Comparison of ENCODE assay signal across 15 cellular contexts in the genomic region with DNA sequence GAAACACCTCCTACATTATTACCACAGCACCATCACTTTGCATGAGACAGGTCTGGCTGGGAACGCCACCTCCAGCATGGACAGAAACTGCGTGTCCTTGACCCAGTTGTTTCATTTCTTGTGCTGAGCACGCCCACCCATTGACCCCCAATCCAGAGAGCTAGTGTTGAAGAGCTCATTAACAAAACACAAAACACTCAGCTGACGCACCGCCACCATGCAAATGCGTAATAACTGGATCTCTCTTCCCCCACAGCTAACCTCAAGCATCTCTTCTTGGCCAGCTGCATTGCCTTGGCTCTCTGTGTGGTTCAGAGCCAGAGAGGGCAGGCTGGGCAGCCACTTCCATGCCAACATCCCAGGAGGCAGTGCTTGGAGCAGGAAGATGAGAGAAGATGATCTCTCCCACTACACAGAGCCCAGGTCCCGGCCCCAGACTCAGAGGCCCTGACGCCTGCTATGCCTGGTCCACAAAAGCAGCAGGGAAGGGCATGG.
DNase-seq lines count a peak whose midpoint lies in the region; ATAC-seq and TF ChIP-seq lines count a peak whose summit lies in the region.
"Had no signal": no experiment of that assay in that cellular context is flagged by ENCODE, and none has a peak within 500 bp of the region (broad histone marks: within the 10 kb centered on the region; RNA-seq: fewer than 3 reads in every experiment).

No MANE protein-coding gene starts in this region.

- no peaks in the 10 kb centered on the region for H3K36me3 ChIP-seq in psoas muscle (ENCODE audit: insufficient read depth in 1 of 2, low read depth in 1 of 2)
- no peaks in the 10 kb centered on the region for H3K36me3 ChIP-seq in adrenal gland (replicated peaks in 1 of 2)
- H3K36me3 ChIP-seq: neural progenitor cell had no signal

- H3K27ac Mint-ChIP-seq in WTC11 = no peak overlapping the region
- no peak overlapping the region for H3K27ac Mint-ChIP-seq in activated naive CD4-positive, alpha-beta T cell treated with anti-CD3 and anti-CD28 coated beads, Interleukin-2, amount 50 U/mL, for 72 hours
- H3K27ac Mint-ChIP-seq: activated CD4-positive, alpha-beta T cell treated with anti-CD3 and anti-CD28 coated beads, Interleukin-2, amount 10 ng/mL, durations not matched to agents 24 days and 14 days; neural progenitor cell; stimulated activated naive B cell treated with anti-CD40 and anti-IgM and Interleukin-4, amounts not matched to agents 10 μg/mL and 1 μg/mL and 100 μg/mL, for 72 hours had no signal

- H3K4me3 ChIP-seq in psoas muscle (no peak overlapping the region), adrenal gland (no peak overlapping the region)
- H3K4me3 ChIP-seq: neural progenitor cell had no signal

- no peaks in the 10 kb centered on the region for H3K27me3 Mint-ChIP-seq in WTC11 (ENCODE audit: low read depth)
- H3K27me3 Mint-ChIP-seq: stimulated activated naive B cell treated with anti-CD40 and anti-IgM and Interleukin-4, amounts not matched to agents 10 μg/mL and 1 μg/mL and 100 μg/mL, for 72 hours had no signal

- POLR2A ChIA-PET in WTC11 (lab: Charles Lee) = no interaction called here

- CTCF ChIA-PET in WTC11 (lab: Charles Lee) = interaction anchor here (0.6 to 1.2 kb wide), 6 partner anchors 9 to 875 kb away, joined by 3 to 6 read pairs (median 4); no protein-coding TSS in a partner anchor

- DNase-seq in GM04503 (ENCODE audit: low read depth) = peak; percentile 56
- DNase-seq in WTC11 (ENCODE audit: low spot score) = no peak
- DNase-seq in Right ventricle myocardium inferior (ENCODE audit: missing footprints) = no peak
- peak in 1 of 2 donors; percentile 38 for DNase-seq in psoas muscle
- DNase-seq in activated naive CD4-positive, alpha-beta T cell treated with anti-CD3 and anti-CD28 coated beads, Interleukin-2, amount 50 U/mL, for 72 hours (ENCODE audit: low spot score in 2 of 2) = no peak
- no peak for DNase-seq in adrenal gland
- DNase-seq in NCI-H1694 treated with DMSO at 0.1 percent for 48 hours (lab: John Stamatoyannopoulos, UW) = no peak
- DNase-seq: activated CD4-positive, alpha-beta T cell treated with anti-CD3 and anti-CD28 coated beads, Interleukin-2, amount 10 ng/mL, durations not matched to agents 24 days and 14 days; activated gamma-delta T cell; cortex of kidney; stimulated activated CD4-positive, alpha-beta T cell treated with anti-CD3 and anti-CD28 coated beads, Interleukin-1b, Interleukin-23, amount 100 ng/mL, for 48 hours; stimulated activated naive B cell treated with anti-CD40 and anti-IgM and Interleukin-4, amounts not matched to agents 10 μg/mL and 1 μg/mL and 100 μg/mL, for 72 hours; T-helper 1 cell had no signal

- no peak for TF ChIP-seq CTCF in WTC11 (IDR thresholded peaks at IDR 0.05)
- TF ChIP-seq CTCF in psoas muscle (IDR thresholded peaks at IDR 0.05) = no peak
- TF ChIP-seq CTCF in adrenal gland (IDR thresholded peaks at IDR 0.05) = no peak

- intact Hi-C loops in Right ventricle myocardium inferior (cut with DNase I) = loop anchor here (5.0 kb wide), 2 partner anchors 70 to 100 kb away; no protein-coding TSS in a partner anchor
- intact Hi-C loops in psoas muscle (cut with DNase I) = no loop called here
- intact Hi-C loops in adrenal gland (cut with DNase I) = no loop called here

- no peaks in the 10 kb centered on the region for H3K27me3 ChIP-seq in psoas muscle (ENCODE audit: insufficient read depth in 3 of 3, low read length in 2 of 3)
- no peaks in the 10 kb centered on the region for H3K27me3 ChIP-seq in adrenal gland
- H3K27me3 ChIP-seq: neural progenitor cell had no signal

- ATAC-seq in WTC11 (peak; percentile 34), Right ventricle myocardium inferior (peak; percentile 56), psoas muscle (peak; percentile 60 to 82 (median 72)), HG02759 (IDR thresholded peaks at IDR 0.05; ENCODE audit: unreplicated experiment) (no peak)
- no peak for ATAC-seq in activated naive CD4-positive, alpha-beta T cell treated with anti-CD3 and anti-CD28 coated beads, Interleukin-2, amount 50 U/mL, for 72 hours
- ATAC-seq: stimulated activated naive B cell treated with anti-CD40 and anti-IgM and Interleukin-4, amounts not matched to agents 10 μg/mL and 1 μg/mL and 100 μg/mL, for 72 hours had no signal

- H3K27ac ChIP-seq in psoas muscle (no peak overlapping the region), adrenal gland (peak overlapping the region in 1 of 5 donors; percentile 34)
- H3K27ac ChIP-seq: neural progenitor cell had no signal

- H3K4me3 Mint-ChIP-seq in WTC11 = no peak overlapping the region
- H3K4me3 Mint-ChIP-seq: activated CD4-positive, alpha-beta T cell treated with anti-CD3 and anti-CD28 coated beads, Interleukin-2, amount 10 ng/mL, durations not matched to agents 24 days and 14 days; neural progenitor cell; stimulated activated naive B cell treated with anti-CD40 and anti-IgM and Interleukin-4, amounts not matched to agents 10 μg/mL and 1 μg/mL and 100 μg/mL, for 72 hours had no signal

- H3K4me1 ChIP-seq in psoas muscle (peaks cover 10% of the 10 kb centered on the region), adrenal gland (replicated peaks in 1 of 2) (no peaks in the 10 kb centered on the region)

- no peaks in the 10 kb centered on the region for H3K9me3 Mint-ChIP-seq in WTC11
- H3K9me3 Mint-ChIP-seq in activated naive CD4-positive, alpha-beta T cell treated with anti-CD3 and anti-CD28 coated beads, Interleukin-2, amount 50 U/mL, for 72 hours = peaks cover 4 to 5% of the 10 kb centered on the region in 2 donors
- H3K9me3 Mint-ChIP-seq: activated CD4-positive, alpha-beta T cell treated with anti-CD3 and anti-CD28 coated beads, Interleukin-2, amount 10 ng/mL, durations not matched to agents 24 days and 14 days had no signal

- H3K4me1 Mint-ChIP-seq in WTC11 = peaks cover 30% of the 10 kb centered on the region
- H3K4me1 Mint-ChIP-seq: stimulated activated naive B cell treated with anti-CD40 and anti-IgM and Interleukin-4, amounts not matched to agents 10 μg/mL and 1 μg/mL and 100 μg/mL, for 72 hours had no signal

- 30 to 50% (median 34%) methylated on average over 8 of the region's 8 CpGs for WGBS in psoas muscle, 3 donors
- WGBS in adrenal gland, 4 donors = 70 to 87% (median 76%) methylated on average over 8 of the region's 8 CpGs

- H3K9me3 ChIP-seq in psoas muscle (no peaks in the 10 kb centered on the region), adrenal gland (replicated peaks in 1 of 3) (no peaks in the 10 kb centered on the region)

- TF ChIP-seq POLR2A in adrenal gland (IDR thresholded peaks at IDR 0.05) = no peak

- no peaks in the 10 kb centered on the region for H3K36me3 Mint-ChIP-seq in WTC11
- H3K36me3 Mint-ChIP-seq in activated naive CD4-positive, alpha-beta T cell treated with anti-CD3 and anti-CD28 coated beads, Interleukin-2, amount 50 U/mL, for 72 hours = peaks cover 0 to 4% of the 10 kb centered on the region in 2 donors
- H3K36me3 Mint-ChIP-seq: neural progenitor cell; stimulated activated naive B cell treated with anti-CD40 and anti-IgM and Interleukin-4, amounts not matched to agents 10 μg/mL and 1 μg/mL and 100 μg/mL, for 72 hours had no signal

TF ChIP-seq in WTC11, 78 proteins besides CTCF, POLR2A, EP300 and RAD21 (continues in another document):
- TF ChIP-seq NFE2L1 (CRISPR knock-in tag; IDR thresholded peaks at IDR 0.05) (no peak), ZNF396 (CRISPR knock-in tag; IDR thresholded peaks at IDR 0.05; ENCODE audit: borderline replicate concordance) (no peak), GABPB1 (CRISPR knock-in tag; IDR thresholded peaks at IDR 0.05) (no peak), PRDM15 (CRISPR knock-in tag; IDR thresholded peaks at IDR 0.05) (no peak), ZNF138 (CRISPR knock-in tag; conservative IDR thresholded peaks at IDR 0.05) (no peak)

Comparison
In these comparisons a context has a peak if more than half of its experiments do, and no peak if none do; other contexts are left out.
1. ATAC-seq: peak in WTC11 (single experiment), Right ventricle myocardium inferior (single experiment) and psoas muscle (4 of 4); none in HG02759 (single experiment) and activated naive CD4-positive, alpha-beta T cell treated with anti-CD3 and anti-CD28 coated beads, Interleukin-2, amount 50 U/mL, for 72 hours (0 of 2).